ENCODE assay signal across 26 cellular contexts in the genomic region with DNA sequence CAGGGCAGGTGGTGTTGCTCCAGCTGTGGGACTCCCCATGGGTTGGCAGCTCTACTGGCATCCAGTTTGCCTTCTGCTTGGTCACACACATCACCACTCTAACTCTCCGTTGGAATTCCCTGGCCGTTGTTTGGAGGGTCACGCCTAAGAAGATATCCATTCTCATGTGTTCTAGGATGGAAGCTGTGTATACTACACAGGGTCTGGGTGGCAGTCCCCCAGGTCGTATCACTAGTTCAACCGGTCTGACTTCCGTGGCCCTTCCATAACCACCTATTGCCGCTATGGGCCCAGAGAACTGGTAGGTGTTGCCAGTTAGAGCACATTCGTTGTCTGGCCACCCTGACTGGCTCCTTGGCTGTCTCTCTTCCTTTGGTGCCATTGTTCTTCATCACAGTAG.
"Had no signal": no experiment of that assay in that cellular context is flagged by ENCODE, and none has a peak within 500 bp of the region (broad histone marks: within the 10 kb centered on the region; RNA-seq: fewer than 3 reads in every experiment).

No MANE protein-coding gene starts in this region.

- H3K4me3 Mint-ChIP-seq: activated T-helper 1 cell treated with anti-CD3 and anti-CD28 coated beads, Interleukin-12 subunit alpha, Interleukin-12 subunit beta, Interleukin-2, Interleukin-4 antibody, amounts not matched to agents 30 ng/mL and 10 ng/mL and 1 ng/mL, durations not matched to agents 14 hours and 24 hours and 36 hours; memory B cell; WTC11 had no signal

- H3K4me3 ChIP-seq: colonic mucosa, dorsolateral prefrontal cortex, gastroesophageal sphincter, heart left ventricle, sigmoid colon, smooth muscle cell, thyroid gland had no signal

- H3K4me1 Mint-ChIP-seq: WTC11 had no signal

- H3K27ac ChIP-seq: colonic mucosa, dorsolateral prefrontal cortex, gastroesophageal sphincter, heart left ventricle, sigmoid colon, thyroid gland had no signal

- H3K9me3 ChIP-seq: colonic mucosa, gastroesophageal sphincter, heart left ventricle, sigmoid colon, thyroid gland had no signal

- H3K27ac Mint-ChIP-seq: activated T-helper 1 cell treated with anti-CD3 and anti-CD28 coated beads, Interleukin-12 subunit alpha, Interleukin-12 subunit beta, Interleukin-2, Interleukin-4 antibody, amounts not matched to agents 30 ng/mL and 10 ng/mL and 1 ng/mL, durations not matched to agents 14 hours and 24 hours and 36 hours; memory B cell; WTC11 had no signal

- H3K36me3 Mint-ChIP-seq: memory B cell had no signal

- H3K9me3 Mint-ChIP-seq: activated T-helper 1 cell treated with anti-CD3 and anti-CD28 coated beads, Interleukin-12 subunit alpha, Interleukin-12 subunit beta, Interleukin-2, Interleukin-4 antibody, amounts not matched to agents 30 ng/mL and 10 ng/mL and 1 ng/mL, durations not matched to agents 14 hours and 24 hours and 36 hours; memory B cell had no signal

- DNase-seq: activated CD4-positive, alpha-beta T cell treated with anti-CD3 and anti-CD28 coated beads for 4 hours; activated CD4-positive, alpha-beta T cell treated with anti-CD3 and anti-CD28 coated beads, Interleukin-2, amount 50 U/mL, for 48 hours; activated gamma-delta T cell; central memory CD4-positive, alpha-beta T cell; colonic mucosa; dorsolateral prefrontal cortex; heart left ventricle; islet precursor cell; left colon; nucleus accumbens; posterior cingulate gyrus; sigmoid colon; stimulated activated CD4-positive, alpha-beta T cell treated with anti-CD3 and anti-CD28 coated beads, Interleukin-15, amount 100 ng/mL, for 24 hours; stimulated activated CD8-positive, alpha-beta memory T cell treated with anti-CD3 and anti-CD28 coated beads, Interleukin-4, amount 100 ng/mL, for 48 hours; stimulated activated naive CD4-positive, alpha-beta T cell treated with Interleukin-2 at 50 U/mL for 16 hours; substantia nigra; T-helper 1 cell; T-helper 9 cell; thyroid gland had no signal

- H3K27me3 ChIP-seq: colonic mucosa, sigmoid colon, thyroid gland had no signal

- H3K36me3 ChIP-seq: colonic mucosa, gastroesophageal sphincter, heart left ventricle, sigmoid colon, thyroid gland had no signal

- H3K4me2 ChIP-seq: smooth muscle cell had no signal

- H3K27me3 Mint-ChIP-seq: memory B cell had no signal

- ATAC-seq: activated naive CD4-positive, alpha-beta T cell treated with anti-CD3 and anti-CD28 coated beads, Interleukin-2, amount 50 U/mL, for 72 hours; gastroesophageal sphincter; heart left ventricle; left colon; SK-N-SH treated with all-trans-retinoic acid at 6 μM for 48 hours; WTC11 had no signal

- H3K4me1 ChIP-seq: colonic mucosa, gastroesophageal sphincter, heart left ventricle, sigmoid colon, thyroid gland had no signal
